In the genomic region with DNA sequence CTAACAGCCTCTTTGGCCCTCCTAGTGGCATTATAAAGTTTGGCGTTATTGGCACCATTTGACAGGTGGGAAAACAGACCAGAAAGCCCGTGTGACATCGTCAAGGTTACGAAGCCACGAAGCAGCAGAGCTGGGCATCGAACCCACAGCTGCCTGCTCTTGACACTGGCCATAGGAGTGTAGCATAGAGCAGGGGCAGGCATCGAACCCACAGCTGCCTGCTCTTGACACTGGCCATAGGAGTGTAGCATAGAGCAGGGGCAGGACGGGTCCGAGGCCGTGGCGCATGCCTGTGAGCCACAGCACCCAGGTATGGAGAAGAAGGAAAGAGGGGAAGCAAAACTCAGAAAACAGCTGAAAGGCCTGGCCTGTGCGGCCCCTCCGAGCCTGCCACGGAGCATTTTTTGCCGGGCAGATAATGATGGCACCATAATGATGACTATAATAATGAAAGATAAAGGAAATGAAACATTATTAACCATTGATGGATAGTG, we compare ENCODE assay signal across 7 cellular contexts. TPM values are rescaled to one million over a fixed set of nuclear protein-coding genes. Genes with fewer than 3 reads are reported as not detected.
"Had no signal": no experiment of that assay in that cellular context is flagged by ENCODE, and none has a peak within 500 bp of the region (broad histone marks: within the 10 kb centered on the region; RNA-seq: fewer than 3 reads in every experiment).

No MANE protein-coding gene starts in this region.

- H3K27ac ChIP-seq: HL-60, KMS-11 had no signal

- H3K4me3 Mint-ChIP-seq: GM23338, H9, IgD-negative memory B cell had no signal

- ATAC-seq: GM23338 had no signal

- DNase-seq: H9, HCEC 1CT, KBM-7 had no signal

- H3K9ac ChIP-seq: KMS-11 had no signal

- H3K27ac Mint-ChIP-seq: GM23338, H9, IgD-negative memory B cell had no signal

- H3K27me3 Mint-ChIP-seq: IgD-negative memory B cell had no signal

- H3K4me1 Mint-ChIP-seq: GM23338, IgD-negative memory B cell had no signal

- H2AFZ ChIP-seq: GM23338 had no signal

- H3K4me2 ChIP-seq: GM23338, KMS-11 had no signal

- H3K36me3 Mint-ChIP-seq: IgD-negative memory B cell had no signal

- H3K4me3 ChIP-seq: GM23338 had no signal

RNA-seq across cellular contexts. Expression of gene CDH4, which starts 33.1 kb away (rescaled TPM):
- polyA plus RNA-seq: IgD-negative memory B cell had no signal
